ENCODE assay signal across 10 cellular contexts in genomic region chr1:62906428-62906886, GRCh38.
DNase-seq lines count a peak whose midpoint lies in the region; ATAC-seq and TF ChIP-seq lines count a peak whose summit lies in the region.
"Had no signal": no experiment of that assay in that cellular context is flagged by ENCODE, and none has a peak within 500 bp of the region (broad histone marks: within the 10 kb centered on the region; RNA-seq: fewer than 3 reads in every experiment).

No MANE protein-coding gene starts in this region.

- H3K4me3 Mint-ChIP-seq in activated T-helper 1 cell treated with anti-CD3 and anti-CD28 coated beads, Interleukin-12 subunit alpha, Interleukin-12 subunit beta, Interleukin-2, Interleukin-4 antibody, amounts not matched to agents 30 ng/mL and 10 ng/mL and 1 ng/mL, durations not matched to agents 14 hours and 24 hours and 36 hours: no peak overlapping the region
- H3K4me3 Mint-ChIP-seq: stimulated activated effector memory CD8-positive, alpha-beta T cell treated with anti-CD3 and anti-CD28 coated beads, Interleukin-12 subunit alpha, Interleukin-12 subunit beta, amount 100 ng/mL, for 72 hours had no signal

- H3K4me2 ChIP-seq in PC-9: no peak overlapping the region

- no peaks in the 10 kb centered on the region for H3K9me3 ChIP-seq in A673 (ENCODE audit: low read depth, low read length, poor library complexity, severe bottlenecking)
- H3K9me3 ChIP-seq in ES-I3 (ENCODE audit: control insufficient read depth, insufficient read depth, low read length): no peaks in the 10 kb centered on the region
- H3K9me3 ChIP-seq in PC-9 (ENCODE audit: insufficient read depth, low read depth): no peaks in the 10 kb centered on the region

- no peaks in the 10 kb centered on the region for H3K9me2 ChIP-seq in PC-9 (ENCODE audit: insufficient read depth)

- no peaks in the 10 kb centered on the region for H4K20me1 ChIP-seq in PC-9 (ENCODE audit: insufficient read depth)

- no peak overlapping the region for H3K27ac Mint-ChIP-seq in activated T-helper 1 cell treated with anti-CD3 and anti-CD28 coated beads, Interleukin-12 subunit alpha, Interleukin-12 subunit beta, Interleukin-2, Interleukin-4 antibody, amounts not matched to agents 30 ng/mL and 10 ng/mL and 1 ng/mL, durations not matched to agents 14 hours and 24 hours and 36 hours
- H3K27ac Mint-ChIP-seq: stimulated activated effector memory CD8-positive, alpha-beta T cell treated with anti-CD3 and anti-CD28 coated beads, Interleukin-12 subunit alpha, Interleukin-12 subunit beta, amount 100 ng/mL, for 72 hours had no signal

- H3K79me2 ChIP-seq in PC-9 (ENCODE audit: low read depth): no peaks in the 10 kb centered on the region

- no peaks in the 10 kb centered on the region for H3F3A ChIP-seq in PC-9 (ENCODE audit: insufficient read depth, low read depth)

- POLR2A ChIA-PET in A673 (lab: Charles Lee; ENCODE audit: low non-redundant PET): interaction anchor here (0.5 kb wide), 1 partner anchor 391 kb away, joined by 4 read pairs; no protein-coding TSS in a partner anchor
- POLR2A ChIA-PET in PC-9 (lab: Charles Lee; ENCODE audit: unreplicated experiment): no interaction called here

- H3K27me3 ChIP-seq in A673 (replicated peaks; ENCODE audit: insufficient read depth, low read depth, low read length, poor library complexity) (no peaks in the 10 kb centered on the region), PC-9 (ENCODE audit: insufficient read depth, low read depth) (no peaks in the 10 kb centered on the region)

- H2AFZ ChIP-seq in PC-9: no peak overlapping the region

- TF ChIP-seq CTCF in A673 (conservative IDR thresholded peaks at IDR 0.05; ENCODE audit: low read depth, low read length) (peak; percentile 78), PC-9 (conservative IDR thresholded peaks at IDR 0.05) (peak; percentile 57), fibroblast of villous mesenchyme (IDR thresholded peaks at IDR 0.05; ENCODE audit: insufficient read depth, low read depth, low read length) (peak; percentile 69)

- CTCF ChIA-PET in A673 (lab: Charles Lee) (interaction anchor here (0.5 to 0.7 kb wide), 5 partner anchors 67 to 1174 kb away, joined by 3 to 7 read pairs (median 4); no protein-coding TSS in a partner anchor), PC-9 (lab: Charles Lee) (no interaction called here)

- no peaks in the 10 kb centered on the region for H3K36me3 Mint-ChIP-seq in activated T-helper 1 cell treated with anti-CD3 and anti-CD28 coated beads, Interleukin-12 subunit alpha, Interleukin-12 subunit beta, Interleukin-2, Interleukin-4 antibody, amounts not matched to agents 30 ng/mL and 10 ng/mL and 1 ng/mL, durations not matched to agents 14 hours and 24 hours and 36 hours (ENCODE audit: low read depth)
- H3K36me3 Mint-ChIP-seq: stimulated activated effector memory CD8-positive, alpha-beta T cell treated with anti-CD3 and anti-CD28 coated beads, Interleukin-12 subunit alpha, Interleukin-12 subunit beta, amount 100 ng/mL, for 72 hours had no signal

- DNase-seq in A673 (ENCODE audit: low spot score) (no peak), PC-9 (no peak), fibroblast of villous mesenchyme (ENCODE audit: low read depth) (peak; percentile 21)
- no peak for DNase-seq in activated T-helper 1 cell treated with anti-CD3 and anti-CD28 coated beads, Interleukin-12 subunit alpha, Interleukin-12 subunit beta, Interleukin-2, Interleukin-4 antibody, amounts not matched to agents 30 ng/mL and 10 ng/mL and 1 ng/mL, durations not matched to agents 14 hours and 24 hours and 36 hours (ENCODE audit: low spot score)
- DNase-seq: NCI-H2227 treated with DMSO at 0.1 percent for 48 hours had no signal

- no peaks in the 10 kb centered on the region for H3K9me3 Mint-ChIP-seq in activated T-helper 1 cell treated with anti-CD3 and anti-CD28 coated beads, Interleukin-12 subunit alpha, Interleukin-12 subunit beta, Interleukin-2, Interleukin-4 antibody, amounts not matched to agents 30 ng/mL and 10 ng/mL and 1 ng/mL, durations not matched to agents 14 hours and 24 hours and 36 hours
- H3K9me3 Mint-ChIP-seq: stimulated activated effector memory CD8-positive, alpha-beta T cell treated with anti-CD3 and anti-CD28 coated beads, Interleukin-12 subunit alpha, Interleukin-12 subunit beta, amount 100 ng/mL, for 72 hours had no signal

- peak overlapping the region; percentile 12; the same call in 1 of the 2 replicates for H3K9ac ChIP-seq in ES-I3 (ENCODE audit: low read depth, low read length)

- H3K4me3 ChIP-seq in A673 (ENCODE audit: low read depth, low read length, poor library complexity, severe bottlenecking) (no peak overlapping the region), PC-9 (no peak overlapping the region), fibroblast of villous mesenchyme (ENCODE audit: low read depth, low read length) (no peak overlapping the region)

- peaks cover 8% of the 10 kb centered on the region for H3K27me3 Mint-ChIP-seq in activated T-helper 1 cell treated with anti-CD3 and anti-CD28 coated beads, Interleukin-12 subunit alpha, Interleukin-12 subunit beta, Interleukin-2, Interleukin-4 antibody, amounts not matched to agents 30 ng/mL and 10 ng/mL and 1 ng/mL, durations not matched to agents 14 hours and 24 hours and 36 hours (ENCODE audit: insufficient read depth)

- H3K4me1 ChIP-seq in A673 (ENCODE audit: insufficient read depth, low read length, poor library complexity, severe bottlenecking): peaks cover 21% of the 10 kb centered on the region
- no peaks in the 10 kb centered on the region for H3K4me1 ChIP-seq in ES-I3 (ENCODE audit: insufficient read depth, low read length)
- H3K4me1 ChIP-seq in PC-9 (replicated peaks; ENCODE audit: insufficient read depth): no peaks in the 10 kb centered on the region

- H3K4me1 Mint-ChIP-seq in activated T-helper 1 cell treated with anti-CD3 and anti-CD28 coated beads, Interleukin-12 subunit alpha, Interleukin-12 subunit beta, Interleukin-2, Interleukin-4 antibody, amounts not matched to agents 30 ng/mL and 10 ng/mL and 1 ng/mL, durations not matched to agents 14 hours and 24 hours and 36 hours (ENCODE audit: low read depth): no peaks in the 10 kb centered on the region
- H3K4me1 Mint-ChIP-seq: stimulated activated effector memory CD8-positive, alpha-beta T cell treated with anti-CD3 and anti-CD28 coated beads, Interleukin-12 subunit alpha, Interleukin-12 subunit beta, amount 100 ng/mL, for 72 hours had no signal

- H3K27ac ChIP-seq in A673 (ENCODE audit: low read depth, low read length, poor library complexity, severe bottlenecking) (no peak overlapping the region), PC-9 (no peak overlapping the region)

- no TSS peak for BruUV-seq in A673 (replicated peaks; lab: Mats Ljungman, UMichigan)
- no TSS peak for BruUV-seq in PC-9 (replicated peaks; lab: Mats Ljungman, UMichigan)

- no peak for ATAC-seq in GM21447 (IDR thresholded peaks at IDR 0.05; ENCODE audit: unreplicated experiment)
- no peak for ATAC-seq in HG03469 (IDR thresholded peaks at IDR 0.05; ENCODE audit: unreplicated experiment)
- ATAC-seq in HG03095 (IDR thresholded peaks at IDR 0.05; ENCODE audit: unreplicated experiment): no peak
- ATAC-seq: stimulated activated effector memory CD8-positive, alpha-beta T cell treated with anti-CD3 and anti-CD28 coated beads, Interleukin-12 subunit alpha, Interleukin-12 subunit beta, amount 100 ng/mL, for 72 hours had no signal

- intact Hi-C loops in A673 (cut with micrococcal nuclease; ENCODE audit: unreplicated experiment) (no loop called here), PC-9 (cut with micrococcal nuclease; ENCODE audit: unreplicated experiment) (no loop called here)
- intact Hi-C loops in activated T-helper 1 cell treated with anti-CD3 and anti-CD28 coated beads, Interleukin-12 subunit alpha, Interleukin-12 subunit beta, Interleukin-2, Interleukin-4 antibody, amounts not matched to agents 30 ng/mL and 10 ng/mL and 1 ng/mL, durations not matched to agents 14 hours and 24 hours and 36 hours (cut with micrococcal nuclease): no loop called here

- H3K36me3 ChIP-seq in A673 (ENCODE audit: insufficient read depth, low read length, poor library complexity, severe bottlenecking) (no peaks in the 10 kb centered on the region), ES-I3 (ENCODE audit: insufficient read depth, low read length) (no peaks in the 10 kb centered on the region), PC-9 (ENCODE audit: low read depth) (no peaks in the 10 kb centered on the region)
